In the genomic region with DNA sequence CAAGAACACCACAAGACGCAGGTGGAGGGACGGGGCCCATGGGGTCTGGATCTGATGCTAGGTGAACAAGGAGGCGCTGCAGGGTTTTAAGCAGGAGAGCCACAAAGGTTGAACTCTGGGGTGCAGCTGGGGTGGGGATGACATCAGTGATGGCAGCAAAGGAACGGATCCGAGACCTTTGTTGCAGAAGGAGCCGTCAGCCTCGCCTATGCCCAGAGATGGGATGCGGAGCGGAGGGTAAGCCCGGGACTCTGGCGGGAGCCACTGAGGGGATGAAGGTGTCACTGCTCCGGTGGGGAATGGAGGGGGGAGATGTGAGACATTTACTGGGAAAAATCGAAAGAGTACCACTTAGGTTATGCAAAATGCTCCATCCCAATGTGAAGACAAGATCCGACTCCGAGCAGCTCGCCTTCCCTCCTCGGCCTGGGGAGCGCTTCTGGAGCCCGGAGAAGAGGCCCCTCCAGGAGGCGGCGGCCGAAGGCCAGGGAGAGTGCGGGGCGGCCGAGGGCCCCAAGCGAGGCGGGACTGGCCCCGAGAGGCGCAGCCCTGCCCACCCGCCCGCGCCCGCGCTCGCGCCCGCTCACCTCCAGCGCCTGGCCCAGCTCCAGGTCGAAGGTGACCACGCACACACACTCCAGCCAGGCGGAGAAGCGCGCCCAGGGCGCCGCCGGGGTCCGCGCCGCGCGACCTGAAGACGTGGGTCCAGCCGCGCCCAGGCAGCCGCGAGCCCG, we compare ENCODE assay signal across 8 cellular contexts. TPM values are rescaled to one million over a fixed set of nuclear protein-coding genes. Genes with fewer than 3 reads are reported as not detected.
DNase-seq lines count a peak whose midpoint lies in the region; ATAC-seq and TF ChIP-seq lines count a peak whose summit lies in the region.

No MANE protein-coding gene starts in this region.

- H3K4me1 Mint-ChIP-seq in Calu3 (ENCODE audit: low read depth, unreplicated experiment), result peaks cover 29% of the 10 kb centered on the region

- H3K36me3 ChIP-seq in HUES64 (ENCODE audit: insufficient read depth, low read length) (no peaks in the 10 kb centered on the region), neuron (ENCODE audit: insufficient read depth, low read length) (no peaks in the 10 kb centered on the region)
- H3K36me3 ChIP-seq in effector memory CD4-positive, alpha-beta T cell (ENCODE audit: control insufficient read depth, insufficient read depth, low read length), result no peaks in the 10 kb centered on the region

- H3K4me3 ChIP-seq in HUES64 (ENCODE audit: low read length) (peak overlapping the region; percentile 78), neuron (ENCODE audit: low read length) (peak overlapping the region; percentile 59)
- peak overlapping the region; percentile 29 for H3K4me3 ChIP-seq in effector memory CD4-positive, alpha-beta T cell (ENCODE audit: insufficient read depth, low read depth, low read length, poor library complexity, severe bottlenecking)

- TF ChIP-seq CTCF in Calu3 (IDR thresholded peaks at IDR 0.05; ENCODE audit: unreplicated experiment), result no peak

- peaks cover 27% of the 10 kb centered on the region for H3K36me3 Mint-ChIP-seq in Calu3 (ENCODE audit: insufficient read depth, unreplicated experiment)

- H3K9me3 ChIP-seq in HUES64 (ENCODE audit: insufficient read depth, low read depth, low read length) (no peaks in the 10 kb centered on the region), neuron (ENCODE audit: low read length) (no peaks in the 10 kb centered on the region)
- H3K9me3 ChIP-seq in effector memory CD4-positive, alpha-beta T cell (ENCODE audit: control insufficient read depth, low read length), result no peaks in the 10 kb centered on the region

- WGBS in HUES64, result 15% methylated on average over 57 of the region's 57 CpGs

- H3K27ac Mint-ChIP-seq in Calu3 (ENCODE audit: unreplicated experiment), result peak overlapping the region; percentile 64

- BruUV-seq in Calu3 (replicated peaks; lab: Mats Ljungman, UMichigan), result no TSS peak

- H3K27me3 ChIP-seq in HUES64 (ENCODE audit: insufficient read depth, low read length), result peaks cover 13% of the 10 kb centered on the region
- H3K27me3 ChIP-seq in effector memory CD4-positive, alpha-beta T cell (replicated peaks; ENCODE audit: control insufficient read depth, insufficient read depth, low read length, poor library complexity, severe bottlenecking), result no peaks in the 10 kb centered on the region
- H3K27me3 ChIP-seq in neuron (ENCODE audit: insufficient read depth, low read length), result no peaks in the 10 kb centered on the region

- H3K4me1 ChIP-seq in HUES64 (ENCODE audit: insufficient read depth, low read length) (no peaks in the 10 kb centered on the region), neuron (ENCODE audit: insufficient read depth, low read length) (peaks cover 18% of the 10 kb centered on the region)
- H3K4me1 ChIP-seq in effector memory CD4-positive, alpha-beta T cell (ENCODE audit: control insufficient read depth, insufficient read depth, low read length, poor library complexity, severe bottlenecking), result no peaks in the 10 kb centered on the region

- no peak for DNase-seq in Calu3
- no peak for DNase-seq in effector memory CD4-positive, alpha-beta T cell
- DNase-seq in UCSD-AML1 (lab: John Stamatoyannopoulos, UW; ENCODE audit: unreplicated experiment), result no peak

- no peak overlapping the region for H2AFZ ChIP-seq in neuron (ENCODE audit: low read depth, low read length)

- H3K27me3 Mint-ChIP-seq in Calu3 (ENCODE audit: unreplicated experiment), result no peaks in the 10 kb centered on the region

- ATAC-seq in GM19395 (IDR thresholded peaks at IDR 0.05; ENCODE audit: unreplicated experiment), result no peak
- no peak for ATAC-seq in GM19463 (IDR thresholded peaks at IDR 0.05; ENCODE audit: unreplicated experiment)
- no peak for ATAC-seq in HG02840 (IDR thresholded peaks at IDR 0.05; ENCODE audit: low FRiP score, unreplicated experiment)

- intact Hi-C loops in Calu3 (cut with micrococcal nuclease; ENCODE audit: unreplicated experiment), result loop anchor here (5.0 kb wide), 1 partner anchor 54 kb away; a partner anchor contains a TSS

- H3K9me3 Mint-ChIP-seq in Calu3 (ENCODE audit: low read depth, unreplicated experiment), result no peaks in the 10 kb centered on the region

- CTCF ChIA-PET in Calu3 (lab: Charles Lee), result interaction anchor here (0.6 to 2.8 kb wide), 5 partner anchors 20 to 74 kb away, joined by 3 to 9 read pairs (median 6); no protein-coding TSS in a partner anchor

- H3K27ac ChIP-seq in HUES64 (ENCODE audit: low read depth, low read length), result no peak overlapping the region
- H3K27ac ChIP-seq in effector memory CD4-positive, alpha-beta T cell (ENCODE audit: insufficient read depth, low read length, poor library complexity, severe bottlenecking), result no peak overlapping the region

- H3K9ac ChIP-seq in HUES64 (ENCODE audit: low read depth, low read length), result peak overlapping the region; percentile 59; the same call in 1 of the 2 replicates

- H3K4me3 Mint-ChIP-seq in Calu3 (ENCODE audit: low read depth, unreplicated experiment), result peak overlapping the region; percentile 74

RNA-seq across cellular contexts. Expression of a gene that starts 0.4 kb away (rescaled TPM):
- 13.2 and 19.0 TPM in 2 replicates for total RNA-seq in Calu3 (2022)
- polyA plus RNA-seq in HUES64 (2013, experiment 1 of 2), result 1.00 TPM
- polyA plus RNA-seq in HUES64 (2013, experiment 2 of 2), result 2.5 TPM

RNA-seq across cellular contexts. Expression of a gene that starts 16.7 kb away (rescaled TPM):
- total RNA-seq in Calu3 (2022), result 47.1 and 50.0 TPM in 2 replicates
- 21.7 TPM for polyA plus RNA-seq in HUES64 (2013, experiment 1 of 2)
- 20.7 TPM for polyA plus RNA-seq in HUES64 (2013, experiment 2 of 2)

RNA-seq across cellular contexts. Expression of a gene that starts 18.9 kb away (rescaled TPM):
- 298 and 337 TPM in 2 replicates for total RNA-seq in Calu3 (2022)
- 44.5 TPM for polyA plus RNA-seq in HUES64 (2013, experiment 1 of 2)
- 48.0 TPM for polyA plus RNA-seq in HUES64 (2013, experiment 2 of 2)

RNA-seq across cellular contexts. Expression of a gene that starts 56.2 kb away (rescaled TPM):
- 14.3 and 23.7 TPM in 2 replicates for total RNA-seq in Calu3 (2022)
- 1.1 TPM for polyA plus RNA-seq in HUES64 (2013, experiment 1 of 2)
- 0.95 TPM for polyA plus RNA-seq in HUES64 (2013, experiment 2 of 2)
